13 cellular contexts compared by ENCODE assay signal in the genomic region with DNA sequence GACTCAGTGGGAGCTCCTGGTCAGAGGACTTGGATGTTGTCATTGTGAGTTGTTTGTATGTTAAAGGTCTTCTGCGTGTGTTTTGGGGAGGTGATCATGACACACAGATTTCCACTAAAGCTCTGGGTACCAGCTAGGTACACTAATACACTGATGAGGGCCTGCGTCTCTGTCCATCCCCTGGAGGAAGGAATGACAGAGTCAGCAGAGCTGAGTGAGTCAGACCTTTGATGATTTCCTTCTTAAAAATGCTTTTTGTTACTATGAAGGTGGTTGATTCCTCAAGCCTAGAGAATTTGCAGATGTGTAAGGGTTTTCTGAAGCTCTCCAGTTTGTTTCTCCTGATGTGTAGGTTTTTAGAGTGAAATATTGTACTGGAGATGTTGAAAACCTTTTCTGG.
A peak's percentile ranks its signal among the peaks of the same experiment; 100 is the strongest.
DNase-seq lines count a peak whose midpoint lies in the region; ATAC-seq and TF ChIP-seq lines count a peak whose summit lies in the region.
"Had no signal": no experiment of that assay in that cellular context is flagged by ENCODE, and none has a peak within 500 bp of the region (broad histone marks: within the 10 kb centered on the region; RNA-seq: fewer than 3 reads in every experiment).

No MANE protein-coding gene starts in this region.

- peak; percentile 77 for TF ChIP-seq CTCF in AG10803 (conservative IDR thresholded peaks at IDR 0.05; ENCODE audit: low read length)

- DNase-seq in AG10803 (ENCODE audit: low read depth) (peak; percentile 90), NCI-H226 (peak; percentile 91), dedifferentiated amniotic fluid mesenchymal stem cell (ENCODE audit: extremely low spot score) (peak; percentile 69), non-pigmented ciliary epithelial cell (ENCODE audit: low read depth) (peak; percentile 68), NCI-H345 (lab: John Stamatoyannopoulos, UW) (no peak), GM19240 (ENCODE audit: insufficient read length, low spot score) (no peak), NCI-H2196 (lab: John Stamatoyannopoulos, UW; ENCODE audit: unreplicated experiment) (no peak)
- DNase-seq: activated CD4-positive, CD25-positive, alpha-beta regulatory T cell; CD4-positive, alpha-beta T cell; hippocampal formation; NCI-H2107; spleen had no signal

- ATAC-seq in GM18517 (IDR thresholded peaks at IDR 0.05; ENCODE audit: unreplicated experiment), result no peak

- H3K4me3 ChIP-seq in AG10803 (ENCODE audit: low read length), result no peak overlapping the region
- H3K4me3 ChIP-seq: spleen had no signal

Comparison
In these comparisons a context has a peak if more than half of its experiments do, and no peak if none do; other contexts are left out.
1. DNase-seq: peak in AG10803 (single experiment), NCI-H226 (single experiment), dedifferentiated amniotic fluid mesenchymal stem cell (single experiment) and non-pigmented ciliary epithelial cell (single experiment); none in NCI-H345 (single experiment), GM19240 (single experiment) and NCI-H2196 (single experiment).